In the genomic region with DNA sequence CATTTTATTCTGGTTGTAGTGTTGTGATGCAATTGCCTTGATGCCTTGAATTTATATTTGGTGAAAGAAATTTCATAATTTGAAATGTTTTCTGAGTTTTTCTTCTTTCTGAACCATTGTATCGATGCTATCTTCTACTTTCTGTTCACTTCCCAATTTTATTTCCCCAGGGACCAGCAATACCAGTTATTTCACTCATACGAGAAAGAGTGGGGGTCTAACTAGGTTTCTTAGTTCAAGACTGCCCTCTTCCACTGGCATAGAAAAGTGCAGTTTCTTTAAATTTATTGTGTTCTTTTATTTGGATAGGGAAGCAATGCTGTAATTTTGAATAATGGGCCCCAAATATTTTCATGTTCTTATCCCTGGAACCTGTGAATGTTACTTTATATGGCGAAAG, we compare ENCODE assay signal across 27 cellular contexts.
DNase-seq lines count a peak whose midpoint lies in the region; ATAC-seq, FAIRE-seq and TF ChIP-seq lines count a peak whose summit lies in the region.
"Had no signal": no experiment of that assay in that cellular context is flagged by ENCODE, and none has a peak within 500 bp of the region (broad histone marks: within the 10 kb centered on the region; RNA-seq: fewer than 3 reads in every experiment).

No MANE protein-coding gene starts in this region.

- intact Hi-C loops in right lobe of liver (cut with DNase I) = no loop called here

- DNase-seq in SK-N-DZ (ENCODE audit: low spot score) (peak; percentile 21), fibroblast of peridontal ligament (ENCODE audit: extremely low read depth) (peak; percentile 67), Ammon's horn (ENCODE audit: low spot score) (no peak), NCI-H2227 (lab: John Stamatoyannopoulos, UW; ENCODE audit: unreplicated experiment) (no peak), NCI-H226 (no peak), right lobe of liver (no peak)
- DNase-seq: activated CD4-positive, alpha-beta T cell treated with anti-CD3 and anti-CD28 coated beads, Interleukin-2, amount 50 U/mL, for 48 hours; activated naive CD4-positive, alpha-beta T cell treated with anti-CD3 and anti-CD28 coated beads, Interleukin-2, amount 10 ng/mL, durations not matched to agents 7 days and 5 days; activated T-cell treated with anti-CD3 and anti-CD28 coated beads, Interleukin-2, amount 50 U/mL, for 1 hour; body of pancreas; CD8-positive, alpha-beta memory T cell; DND-41; erythroblast; GOT3; head of caudate nucleus; left ventricle myocardium inferior; nucleus accumbens; right cardiac atrium; stimulated activated naive B cell treated with anti-CD40 and anti-IgM and Interleukin-4, amounts not matched to agents 10 μg/mL and 1 μg/mL and 100 μg/mL, for 72 hours; T-cell; transverse colon had no signal

- no peak for TF ChIP-seq POLR2A in right lobe of liver (IDR thresholded peaks at IDR 0.05)

- 51% methylated on average over 3 of the region's 3 CpGs for WGBS in right lobe of liver (ENCODE audit: insufficient coverage, low coverage, low lambda C conversion rate, missing lambda C conversion rate)

- no peaks in the 10 kb centered on the region for H3K36me3 ChIP-seq in right lobe of liver
- H3K36me3 ChIP-seq: left ventricle myocardium inferior, transverse colon had no signal

- no peak overlapping the region for H3K27ac ChIP-seq in right lobe of liver
- H3K27ac ChIP-seq: body of pancreas, HL-60, left ventricle myocardium inferior, transverse colon, VCaP had no signal

- no peaks in the 10 kb centered on the region for H3K4me1 ChIP-seq in right lobe of liver
- H3K4me1 ChIP-seq: body of pancreas, left ventricle myocardium inferior, transverse colon had no signal

- FAIRE-seq in A204.1 (lab: Jason Lieb, UNC) = peak; percentile 34
- FAIRE-seq: GM18507, K562 had no signal

- ATAC-seq in right lobe of liver = no peak
- ATAC-seq: body of pancreas; K562; right cardiac atrium; stimulated activated naive B cell treated with anti-CD40 and anti-IgM and Interleukin-4, amounts not matched to agents 10 μg/mL and 1 μg/mL and 100 μg/mL, for 72 hours; T-cell had no signal

- no peaks in the 10 kb centered on the region for H3K27me3 ChIP-seq in right lobe of liver
- H3K27me3 ChIP-seq: body of pancreas, transverse colon had no signal

- H3K9me3 ChIP-seq in right lobe of liver = no peaks in the 10 kb centered on the region
- H3K9me3 ChIP-seq: body of pancreas, transverse colon had no signal

- peak; percentile 19; the same call in 1 of the 2 replicates for TF ChIP-seq CTCF in LNCAP (IDR thresholded peaks at IDR 0.05)
- TF ChIP-seq CTCF in right lobe of liver (IDR thresholded peaks at IDR 0.05) = no peak

- H3K4me3 ChIP-seq in right lobe of liver = no peak overlapping the region
- H3K4me3 ChIP-seq: body of pancreas, K562, left ventricle myocardium inferior, transverse colon had no signal

Comparison
In these comparisons a context has a peak if more than half of its experiments do, and no peak if none do; other contexts are left out.
1. DNase-seq: peak in SK-N-DZ (single experiment) and fibroblast of peridontal ligament (single experiment); none in Ammon's horn (single experiment), NCI-H2227 (single experiment), NCI-H226 (single experiment) and right lobe of liver (0 of 3).